Comparison of ENCODE assay signal across 10 cellular contexts in genomic region chr12:6216581-6216980, GRCh38. TPM values are rescaled to one million over a fixed set of nuclear protein-coding genes. Genes with fewer than 3 reads are reported as not detected.
DNase-seq lines count a peak whose midpoint lies in the region; ATAC-seq and TF ChIP-seq lines count a peak whose summit lies in the region.
"Had no signal": no experiment of that assay in that cellular context is flagged by ENCODE, and none has a peak within 500 bp of the region (broad histone marks: within the 10 kb centered on the region; RNA-seq: fewer than 3 reads in every experiment).

No MANE protein-coding gene starts in this region.

- TF ChIP-seq POLR2A in upper lobe of left lung (IDR thresholded peaks at IDR 0.05): no peak

- 68 to 76% methylated on average over 7 of the region's 7 CpGs for WGBS in upper lobe of left lung, 2 donors

- H3K4me1 Mint-ChIP-seq in activated naive CD8-positive, alpha-beta T cell (ENCODE audit: low read depth): peaks cover 29% of the 10 kb centered on the region
- H3K4me1 Mint-ChIP-seq in activated naive CD8-positive, alpha-beta T cell treated with anti-CD3 and anti-CD28 coated beads for 36 hours: peaks cover 33% of the 10 kb centered on the region
- peaks cover 39% of the 10 kb centered on the region for H3K4me1 Mint-ChIP-seq in nephron

- no peaks in the 10 kb centered on the region for H3K9me2 ChIP-seq in Karpas-422 (replicated peaks; ENCODE audit: insufficient read depth, low read length)

- no peaks in the 10 kb centered on the region for H3K79me2 ChIP-seq in Karpas-422 (ENCODE audit: low read length)

- peak overlapping the region; percentile 77 for H3K27ac ChIP-seq in duodenal mucosa (ENCODE audit: low read depth, low read length)
- H3K27ac ChIP-seq in upper lobe of left lung: peak overlapping the region; percentile 79 to 85 (median 84)
- no peak overlapping the region for H3K27ac ChIP-seq in Karpas-422 (ENCODE audit: low read length)

- H3K4me1 ChIP-seq in duodenal mucosa (ENCODE audit: control insufficient read depth in 1 of 2, insufficient read depth in 2 of 2, low read length in 2 of 2) (peaks cover 43 to 58% of the 10 kb centered on the region in 2 donors), upper lobe of left lung (peaks cover 36 to 77% (median 62%) of the 10 kb centered on the region in 4 donors), Karpas-422 (ENCODE audit: low read length) (no peaks in the 10 kb centered on the region)

- H3K27ac Mint-ChIP-seq in activated naive CD8-positive, alpha-beta T cell: peak overlapping the region; percentile 41
- no peak overlapping the region for H3K27ac Mint-ChIP-seq in activated naive CD8-positive, alpha-beta T cell treated with anti-CD3 and anti-CD28 coated beads for 36 hours
- H3K27ac Mint-ChIP-seq in nephron: peak overlapping the region; percentile 71 to 94 (median 90)
- H3K27ac Mint-ChIP-seq: T-helper 17 cell had no signal

- no peak for DNase-seq in activated naive CD8-positive, alpha-beta T cell treated with anti-CD3 and anti-CD28 coated beads for 36 hours
- DNase-seq in upper lobe of left lung (no peak), Karpas-422 (no peak)
- DNase-seq: stimulated activated CD4-positive, alpha-beta T cell treated with anti-CD3 and anti-CD28 coated beads, Interleukin-12 subunit alpha, Interleukin-12 subunit beta, amount 100 ng/mL, for 4 hours; T-helper 17 cell had no signal

- no peaks in the 10 kb centered on the region for H4K20me1 ChIP-seq in Karpas-422 (ENCODE audit: insufficient read depth, low read depth, low read length)

- TF ChIP-seq CTCF in nephron (IDR thresholded peaks at IDR 0.05; ENCODE audit: unreplicated experiment in 3 of 3) (no peak), upper lobe of left lung (IDR thresholded peaks at IDR 0.05) (no peak)

- TF ChIP-seq EP300 in upper lobe of left lung (IDR thresholded peaks at IDR 0.05): no peak

- H3K9me3 ChIP-seq in duodenal mucosa (ENCODE audit: control insufficient read depth in 1 of 2, low read length in 2 of 2) (no peaks in the 10 kb centered on the region), upper lobe of left lung (no peaks in the 10 kb centered on the region), Karpas-422 (ENCODE audit: low read length) (no peaks in the 10 kb centered on the region)

- no peak overlapping the region for H3K4me2 ChIP-seq in Karpas-422 (ENCODE audit: low read depth, low read length, poor library complexity, severe bottlenecking)

- H2AFZ ChIP-seq in Karpas-422 (ENCODE audit: low read length): no peak overlapping the region

- peak overlapping the region; percentile 9 to 22 for H3K9ac ChIP-seq in duodenal mucosa (ENCODE audit: low read depth in 1 of 2, low read length in 2 of 2)
- H3K9ac ChIP-seq in Karpas-422 (ENCODE audit: low read length): no peak overlapping the region

- no peaks in the 10 kb centered on the region for H3K36me3 Mint-ChIP-seq in activated naive CD8-positive, alpha-beta T cell
- no peaks in the 10 kb centered on the region for H3K36me3 Mint-ChIP-seq in activated naive CD8-positive, alpha-beta T cell treated with anti-CD3 and anti-CD28 coated beads for 36 hours
- H3K36me3 Mint-ChIP-seq in nephron (ENCODE audit: low read depth): no peaks in the 10 kb centered on the region

- ATAC-seq in upper lobe of left lung (ENCODE audit: low FRiP score in 2 of 2): no peak
- ATAC-seq in HG03457 (IDR thresholded peaks at IDR 0.05; ENCODE audit: unreplicated experiment): no peak
- ATAC-seq in GM21423 (IDR thresholded peaks at IDR 0.05; ENCODE audit: unreplicated experiment): no peak
- ATAC-seq: T-helper 17 cell had no signal

- no peak overlapping the region for H3K4me3 Mint-ChIP-seq in activated naive CD8-positive, alpha-beta T cell
- no peak overlapping the region for H3K4me3 Mint-ChIP-seq in activated naive CD8-positive, alpha-beta T cell treated with anti-CD3 and anti-CD28 coated beads for 36 hours
- no peak overlapping the region for H3K4me3 Mint-ChIP-seq in nephron
- H3K4me3 Mint-ChIP-seq: T-helper 17 cell had no signal

- H3K36me3 ChIP-seq in duodenal mucosa (ENCODE audit: control insufficient read depth in 1 of 2, insufficient read depth in 2 of 2, low read length in 2 of 2): peaks cover 5 to 15% of the 10 kb centered on the region in 2 donors
- H3K36me3 ChIP-seq in upper lobe of left lung: peaks cover 3 to 11% (median 8%) of the 10 kb centered on the region in 4 donors
- no peaks in the 10 kb centered on the region for H3K36me3 ChIP-seq in Karpas-422 (ENCODE audit: insufficient read depth, low read length)

- no peaks in the 10 kb centered on the region for H3K27me3 Mint-ChIP-seq in activated naive CD8-positive, alpha-beta T cell
- H3K27me3 Mint-ChIP-seq in activated naive CD8-positive, alpha-beta T cell treated with anti-CD3 and anti-CD28 coated beads for 36 hours: no peaks in the 10 kb centered on the region
- H3K27me3 Mint-ChIP-seq in nephron (ENCODE audit: low read depth): peaks cover 13% of the 10 kb centered on the region

- no peak overlapping the region for H3K4me3 ChIP-seq in duodenal mucosa (ENCODE audit: low read depth in 1 of 2, low read length in 2 of 2)
- no peak overlapping the region for H3K4me3 ChIP-seq in upper lobe of left lung
- H3K4me3 ChIP-seq in Karpas-422 (ENCODE audit: low read length): no peak overlapping the region

- no peaks in the 10 kb centered on the region for H3K27me3 ChIP-seq in duodenal mucosa (ENCODE audit: control insufficient read depth in 1 of 2, insufficient read depth in 2 of 2, low read length in 2 of 2)
- no peaks in the 10 kb centered on the region for H3K27me3 ChIP-seq in upper lobe of left lung
- H3K27me3 ChIP-seq in Karpas-422 (ENCODE audit: low read length): no peaks in the 10 kb centered on the region

- H3K9me3 Mint-ChIP-seq in activated naive CD8-positive, alpha-beta T cell (ENCODE audit: low read depth): no peaks in the 10 kb centered on the region
- no peaks in the 10 kb centered on the region for H3K9me3 Mint-ChIP-seq in activated naive CD8-positive, alpha-beta T cell treated with anti-CD3 and anti-CD28 coated beads for 36 hours
- H3K9me3 Mint-ChIP-seq in nephron: no peaks in the 10 kb centered on the region

RNA-seq across cellular contexts. Expression of gene CD9, which starts 16.4 kb away (rescaled TPM):
- total RNA-seq in activated naive CD8-positive, alpha-beta T cell treated with anti-CD3 and anti-CD28 coated beads for 36 hours: 10 to 100 TPM; 16.2 to 18.1 TPM
- 100 to 1,000 TPM in 5 of 6 donors, 10 to 100 TPM in 1; 96.4 to 716 (median 484) TPM for total RNA-seq in upper lobe of left lung
- total RNA-seq in Karpas-422 (2014; rRNA removed; shearing (Covaris generic); ENCODE audit: low replicate concordance): not detected in 2 replicates

Comparison
In these comparisons a context has a peak if more than half of its experiments do, and no peak if none do; other contexts are left out.
1. RNA of gene CD9, which starts 16.4 kb away (total RNA-seq): 96.4 to 716 TPM in upper lobe of left lung and 16.2 to 18.1 TPM in activated naive CD8-positive, alpha-beta T cell treated with anti-CD3 and anti-CD28 coated beads for 36 hours; not detected in Karpas-422; every median in the first group is over 10 times any median in the second.